Comparison of ENCODE assay signal across 9 cellular contexts in genomic region chr6:92473056-92473455, GRCh38.
"Had no signal": no experiment of that assay in that cellular context is flagged by ENCODE, and none has a peak within 500 bp of the region (broad histone marks: within the 10 kb centered on the region; RNA-seq: fewer than 3 reads in every experiment).

No MANE protein-coding gene starts in this region.

- DNase-seq: GM23248, GOT3, H9, HCEC 1CT, HFFc6 had no signal

- H3K4me3 Mint-ChIP-seq: GM23338, H9, HFFc6 had no signal

- ATAC-seq: GM23338, HCT116 had no signal

- H3K9ac ChIP-seq: GM23248 had no signal

- H3K9me3 ChIP-seq: HAP-1 had no signal

- H3K9me3 Mint-ChIP-seq: H9 had no signal

- H3K4me3 ChIP-seq: GM23248, GM23338, HAP-1 had no signal

- H3K27ac ChIP-seq: GM23248 had no signal

- H3K36me3 ChIP-seq: HAP-1 had no signal

- H3K4me1 ChIP-seq: HAP-1 had no signal

- H3K27ac Mint-ChIP-seq: GM23338, H9, HFFc6 had no signal

- H3K4me2 ChIP-seq: GM23338 had no signal

- FAIRE-seq: H54 had no signal

- H2AFZ ChIP-seq: GM23248, GM23338 had no signal
